In genomic region chr16:65116216-65116615, GRCh38 we compare ENCODE assay signal across 18 cellular contexts. TPM values are rescaled to one million over a fixed set of nuclear protein-coding genes. Genes with fewer than 3 reads are reported as not detected.
"Had no signal": no experiment of that assay in that cellular context is flagged by ENCODE, and none has a peak within 500 bp of the region (broad histone marks: within the 10 kb centered on the region; RNA-seq: fewer than 3 reads in every experiment).

No MANE protein-coding gene starts in this region.

- H3K9me3 ChIP-seq: adrenal gland, body of pancreas, neutrophil, right atrium auricular region, transverse colon had no signal

- H3K4me3 Mint-ChIP-seq: activated B cell treated with CpG ODN at 0.5 μM for 24 hours; activated CD4-positive, alpha-beta T cell treated with anti-CD3 and anti-CD28 coated beads, Interleukin-2, amount 10 ng/mL, durations not matched to agents 7 days and 5 days; activated naive CD4-positive, alpha-beta T cell treated with anti-CD3 and anti-CD28 coated beads, Interleukin-2, amount 10 ng/mL, durations not matched to agents 7 days and 5 days; T-helper 1 cell treated with Interleukin-12 subunit alpha and Interleukin-12 subunit beta and Interleukin-4 antibody, amounts not matched to agents 30 μg/mL and 1 μg/mL, for 36 hours had no signal

- H3K27me3 ChIP-seq: right atrium auricular region had no signal

- H3K4me1 Mint-ChIP-seq: activated B cell treated with CpG ODN at 0.5 μM for 24 hours; activated CD4-positive, alpha-beta T cell treated with anti-CD3 and anti-CD28 coated beads, Interleukin-2, amount 10 ng/mL, durations not matched to agents 7 days and 5 days; activated naive CD4-positive, alpha-beta T cell treated with anti-CD3 and anti-CD28 coated beads, Interleukin-2, amount 10 ng/mL, durations not matched to agents 7 days and 5 days had no signal

- H3K27ac ChIP-seq: adrenal gland, body of pancreas, neutrophil, right atrium auricular region, skin epidermis, transverse colon had no signal

- DNase-seq: activated B cell treated with CpG ODN at 0.5 μM for 24 hours; activated CD4-positive, alpha-beta T cell treated with anti-CD3 and anti-CD28 coated beads, Interleukin-2, amount 10 ng/mL, durations not matched to agents 7 days and 5 days; activated CD8-positive, alpha-beta memory T cell treated with anti-CD3 and anti-CD28 coated beads for 24 hours; activated naive CD4-positive, alpha-beta T cell treated with anti-CD3 and anti-CD28 coated beads, Interleukin-2, amount 10 ng/mL, durations not matched to agents 7 days and 5 days; activated T-cell treated with anti-CD3 and anti-CD28 coated beads for 4 hours; adrenal gland; body of pancreas; effector CD4-positive, alpha-beta T cell; hippocampal formation; left ventricle myocardium superior; transverse colon had no signal

- FAIRE-seq: endothelial cell of umbilical vein, TTC549 had no signal

- H3K4me3 ChIP-seq: adrenal gland, body of pancreas, right atrium auricular region, skin epidermis, transverse colon had no signal

- H3K36me3 Mint-ChIP-seq: activated naive CD4-positive, alpha-beta T cell treated with anti-CD3 and anti-CD28 coated beads, Interleukin-2, amount 10 ng/mL, durations not matched to agents 7 days and 5 days had no signal

- H3K27ac Mint-ChIP-seq: activated B cell treated with CpG ODN at 0.5 μM for 24 hours; activated CD4-positive, alpha-beta T cell treated with anti-CD3 and anti-CD28 coated beads, Interleukin-2, amount 10 ng/mL, durations not matched to agents 7 days and 5 days; activated naive CD4-positive, alpha-beta T cell treated with anti-CD3 and anti-CD28 coated beads, Interleukin-2, amount 10 ng/mL, durations not matched to agents 7 days and 5 days; activated T-helper 2 cell treated with anti-CD3 and anti-CD28 coated beads, Interferon-gamma antibody, Interleukin-2, Interleukin-4, amounts not matched to agents 10 μg/mL and 5 μg/mL and 100 μg/mL, durations not matched to agents 14 hours and 24 hours and 36 hours; T-helper 1 cell treated with Interleukin-12 subunit alpha and Interleukin-12 subunit beta and Interleukin-4 antibody, amounts not matched to agents 30 μg/mL and 1 μg/mL, for 36 hours had no signal

- H3K9me3 Mint-ChIP-seq: activated B cell treated with CpG ODN at 0.5 μM for 24 hours; activated CD4-positive, alpha-beta T cell treated with anti-CD3 and anti-CD28 coated beads, Interleukin-2, amount 10 ng/mL, durations not matched to agents 7 days and 5 days; activated T-helper 2 cell treated with anti-CD3 and anti-CD28 coated beads, Interferon-gamma antibody, Interleukin-2, Interleukin-4, amounts not matched to agents 10 μg/mL and 5 μg/mL and 100 μg/mL, durations not matched to agents 14 hours and 24 hours and 36 hours; T-helper 1 cell treated with Interleukin-12 subunit alpha and Interleukin-12 subunit beta and Interleukin-4 antibody, amounts not matched to agents 30 μg/mL and 1 μg/mL, for 36 hours had no signal

- H3K36me3 ChIP-seq: adrenal gland, neutrophil, right atrium auricular region, transverse colon had no signal

RNA-seq across cellular contexts. Expression of gene CDH11, which starts 5.6 kb away (rescaled TPM):
- total RNA-seq: activated B cell treated with CpG ODN at 0.5 μM for 24 hours; activated CD4-positive, alpha-beta T cell treated with anti-CD3 and anti-CD28 coated beads, Interleukin-2, amount 10 ng/mL, durations not matched to agents 7 days and 5 days; activated T-helper 2 cell treated with anti-CD3 and anti-CD28 coated beads, Interferon-gamma antibody, Interleukin-2, Interleukin-4, amounts not matched to agents 10 μg/mL and 5 μg/mL and 100 μg/mL, durations not matched to agents 14 hours and 24 hours and 36 hours had no signal
